ENCODE assay signal across 27 cellular contexts in genomic region chr19:47675859-47676258, GRCh38. TPM values are rescaled to one million over a fixed set of nuclear protein-coding genes. Genes with fewer than 3 reads are reported as not detected.
"Had no signal": no experiment of that assay in that cellular context is flagged by ENCODE, and none has a peak within 500 bp of the region (broad histone marks: within the 10 kb centered on the region; RNA-seq: fewer than 3 reads in every experiment).

No MANE protein-coding gene starts in this region.

- H3K27ac Mint-ChIP-seq: memory B cell, nephron progenitor cell had no signal

- H3K9ac ChIP-seq: neural progenitor cell had no signal

- H3K4me1 ChIP-seq: left ventricle myocardium inferior, neural progenitor cell, pancreas, prostate gland, suprapubic skin, tibial artery, upper lobe of right lung had no signal

- H3K27me3 Mint-ChIP-seq: memory B cell; naive thymus-derived CD4-positive, alpha-beta T cell; stimulated activated naive B cell treated with anti-CD40 and anti-IgM and Interleukin-4, amounts not matched to agents 10 μg/mL and 1 μg/mL and 100 μg/mL, for 72 hours had no signal

- H3K9me3 Mint-ChIP-seq: nephron progenitor cell; neural progenitor cell; stimulated activated naive B cell treated with anti-CD40 and anti-IgM and Interleukin-4, amounts not matched to agents 10 μg/mL and 1 μg/mL and 100 μg/mL, for 72 hours had no signal

- H3K4me3 ChIP-seq: hepatocyte, left ventricle myocardium inferior, lung, mucosa of descending colon, neural progenitor cell, pancreas, prostate gland, skin epidermis, suprapubic skin, thoracic aorta, tibial artery, upper lobe of right lung had no signal

- H2AFZ ChIP-seq: hepatocyte, neural progenitor cell had no signal

- H3K4me3 Mint-ChIP-seq: memory B cell; naive thymus-derived CD4-positive, alpha-beta T cell; nephron progenitor cell; neural progenitor cell; stimulated activated naive B cell treated with anti-CD40 and anti-IgM and Interleukin-4, amounts not matched to agents 10 μg/mL and 1 μg/mL and 100 μg/mL, for 72 hours had no signal

- ATAC-seq: mucosa of descending colon; naive thymus-derived CD4-positive, alpha-beta T cell; pancreas; right cardiac atrium; sciatic nerve; stimulated activated naive B cell treated with anti-CD40 and anti-IgM and Interleukin-4, amounts not matched to agents 10 μg/mL and 1 μg/mL and 100 μg/mL, for 72 hours; stimulated activated naive CD8-positive, alpha-beta T cell treated with anti-CD3 and anti-CD28 coated beads, Interleukin-15, Interleukin-2, amounts not matched to agents 100 U/mL and 50 U/mL, for 24 hours; upper lobe of right lung had no signal

- H3K4me2 ChIP-seq: hepatocyte, neural progenitor cell had no signal

- DNase-seq: islet precursor cell; left ventricle myocardium inferior; midbrain; naive thymus-derived CD4-positive, alpha-beta T cell; nephron progenitor cell; retina; right cardiac atrium; stimulated activated CD4-positive, alpha-beta T cell treated with anti-CD3 and anti-CD28 coated beads, Interleukin-12 subunit alpha, Interleukin-12 subunit beta, amount 100 ng/mL, for 4 hours; stimulated activated CD4-positive, alpha-beta T cell treated with anti-CD3 and anti-CD28 coated beads, Interleukin-15, amount 100 ng/mL, for 24 hours; stimulated activated CD4-positive, alpha-beta T cell treated with anti-CD3 and anti-CD28 coated beads, Interleukin-2, amount 100 ng/mL, for 24 hours; stimulated activated CD4-positive, alpha-beta T cell treated with anti-CD3 and anti-CD28 coated beads, Interleukin-4, amount 100 ng/mL, for 1 hour; stimulated activated naive B cell treated with anti-CD40 and anti-IgM and Interleukin-4, amounts not matched to agents 10 μg/mL and 1 μg/mL and 100 μg/mL, for 72 hours; stimulated activated naive CD8-positive, alpha-beta T cell treated with anti-CD3 and anti-CD28 coated beads, Interleukin-15, Interleukin-2, amounts not matched to agents 100 U/mL and 50 U/mL, for 24 hours; tibial artery; trophoblast cell; upper lobe of right lung had no signal

- H3K27me3 ChIP-seq: hepatocyte, neural progenitor cell, pancreas, suprapubic skin, tibial artery, upper lobe of right lung had no signal

- H3K9me3 ChIP-seq: left ventricle myocardium inferior, mucosa of descending colon, pancreas, prostate gland, suprapubic skin, thoracic aorta, tibial artery, upper lobe of right lung had no signal

- H3K27ac ChIP-seq: hepatocyte, left ventricle myocardium inferior, neural progenitor cell, pancreas, prostate gland, skin epidermis, suprapubic skin, thoracic aorta, tibial artery, upper lobe of right lung had no signal

- H3K4me1 Mint-ChIP-seq: nephron progenitor cell; neural progenitor cell; stimulated activated naive B cell treated with anti-CD40 and anti-IgM and Interleukin-4, amounts not matched to agents 10 μg/mL and 1 μg/mL and 100 μg/mL, for 72 hours had no signal

- H3K36me3 ChIP-seq: neural progenitor cell had no signal

RNA-seq across cellular contexts. Expression of gene EHD2, which starts 37.4 kb away (rescaled TPM):
- polyA plus RNA-seq: naive thymus-derived CD4-positive, alpha-beta T cell had no signal
